Comparison of ENCODE assay signal across 8 cellular contexts in genomic region chr16:4624015-4624826, GRCh38.
DNase-seq lines count a peak whose midpoint lies in the region; ATAC-seq and TF ChIP-seq lines count a peak whose summit lies in the region.

Gene MGRN1 (plus strand): TSS chr16:4624826. CDS start chr16:4624961, 135 bp downstream.

- peak; percentile 99 for TF ChIP-seq CTCF in AG09319 (IDR thresholded peaks at IDR 0.05; ENCODE audit: low read depth, low read length)

- ATAC-seq in GM18909 (IDR thresholded peaks at IDR 0.05; ENCODE audit: poor library complexity, unreplicated experiment) (peak; percentile 71), HG03280 (IDR thresholded peaks at IDR 0.05; ENCODE audit: unreplicated experiment) (peak; percentile 74)

- peak; percentile 94 for DNase-seq in AG09319 (ENCODE audit: extremely low read depth, low read depth)
- peak; percentile 97 for DNase-seq in NCI-H345 (lab: John Stamatoyannopoulos, UW)
- peak; percentile 83 for DNase-seq in activated CD4-positive, CD25-positive, alpha-beta regulatory T cell treated with anti-CD3 and anti-CD28 coated beads, Interleukin-2, amount 50 U/mL, for 16 hours (ENCODE audit: low read depth, low spot score)
- DNase-seq in central memory CD4-positive, alpha-beta T cell = peak; percentile 92
- DNase-seq in iris pigment epithelial cell (ENCODE audit: low read depth) = peak; percentile 99
- peak; percentile 86 to 89 for DNase-seq in stimulated activated CD4-positive, alpha-beta T cell treated with anti-CD3 and anti-CD28 coated beads, Interleukin-12 subunit alpha, Interleukin-12 subunit beta, amount 100 ng/mL, for 24 hours (ENCODE audit: low read depth in 2 of 2)

Comparison
In these comparisons a context has a peak if more than half of its experiments do, and no peak if none do; other contexts are left out.
1. Peak in every context shown above with its lines: DNase-seq and ATAC-seq.